ENCODE assay signal across 13 cellular contexts in the genomic region with DNA sequence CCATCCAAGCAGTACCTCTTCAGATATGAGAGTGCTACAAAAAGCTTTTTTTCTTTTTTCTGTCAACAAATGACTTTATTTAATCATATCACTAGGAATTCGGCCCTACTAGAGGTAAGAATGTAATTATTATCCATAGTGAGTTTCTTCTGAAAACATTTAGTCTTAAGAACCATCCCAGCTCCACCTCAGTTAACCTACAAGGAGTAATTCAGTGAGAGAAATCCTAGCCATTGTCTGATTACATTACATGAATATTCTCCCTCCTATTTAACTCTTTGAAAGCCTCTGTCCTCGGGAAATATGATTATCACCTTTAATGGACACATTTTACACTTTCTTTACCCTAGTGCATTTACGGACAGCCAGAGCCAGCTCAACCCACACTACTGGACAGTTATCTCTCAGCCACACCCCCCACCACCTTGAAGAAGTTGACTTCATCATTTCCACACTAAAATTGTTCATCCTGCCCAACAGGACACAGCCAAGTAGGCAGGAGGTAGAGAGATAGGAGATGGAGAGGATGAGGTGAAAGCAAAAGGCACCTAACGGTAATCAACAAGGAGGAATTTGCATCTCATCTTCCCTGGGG. TPM values are rescaled to one million over a fixed set of nuclear protein-coding genes. Genes with fewer than 3 reads are reported as not detected.
DNase-seq lines count a peak whose midpoint lies in the region; ATAC-seq, FAIRE-seq and TF ChIP-seq lines count a peak whose summit lies in the region.
"Had no signal": no experiment of that assay in that cellular context is flagged by ENCODE, and none has a peak within 500 bp of the region (broad histone marks: within the 10 kb centered on the region; RNA-seq: fewer than 3 reads in every experiment).

No MANE protein-coding gene starts in this region.

- peak overlapping the region; percentile 48 for H3K4me3 ChIP-seq in A549
- peak overlapping the region; percentile 62 for H3K4me3 ChIP-seq in HUES64 (ENCODE audit: low read length)
- H3K4me3 ChIP-seq in colonic mucosa, result peak overlapping the region; percentile 32
- H3K4me3 ChIP-seq in neural cell (ENCODE audit: low read length), result peak overlapping the region; percentile 76
- H3K4me3 ChIP-seq in pancreas, result peak overlapping the region in 1 of 4 donors; percentile 53

- CTCF ChIA-PET in A549 (lab: Yijun Ruan, JAX), result interaction anchor here (0.6 kb wide), 1 partner anchor 315 kb away, joined by 3 read pairs; no protein-coding TSS in a partner anchor

- H3K4me2 ChIP-seq in A549 (peak overlapping the region; percentile 98), neural cell (ENCODE audit: low read length) (peak overlapping the region; percentile 95)

- H3K36me3 ChIP-seq in HUES64 (ENCODE audit: insufficient read depth, low read length) (no peaks in the 10 kb centered on the region), colonic mucosa (no peaks in the 10 kb centered on the region), neural cell (ENCODE audit: insufficient read depth, low read length) (no peaks in the 10 kb centered on the region), pancreas (no peaks in the 10 kb centered on the region)

- H4K20me1 ChIP-seq in neural cell (ENCODE audit: insufficient read depth), result no peaks in the 10 kb centered on the region

- H2AFZ ChIP-seq in neural cell (ENCODE audit: low read depth, low read length), result peak overlapping the region; percentile 41

- DNase-seq in A549 (ENCODE audit: low read depth in 1 of 2, low spot score in 1 of 2) (no peak), colonic mucosa (no peak), foreskin melanocyte (no peak), pancreas (no peak), GM12892 (ENCODE audit: insufficient read length) (no peak)
- DNase-seq: activated CD4-positive, alpha-beta T cell treated with anti-CD3 and anti-CD28 coated beads for 1 hour; Caco-2; IMR-90; NK-92 treated with Interleukin-12 subunit alpha and Interleukin-12 subunit beta, amount 100 ng/mL, for 24 hours had no signal

- FAIRE-seq in A549 (lab: Jason Lieb, UNC), result no peak
- FAIRE-seq in pancreas (lab: Jason Lieb, UNC), result no peak
- FAIRE-seq in GM12892 (lab: Jason Lieb, UNC), result no peak

- H3K4me1 ChIP-seq in A549, result 0 out of 3 replicates have a peak, but pooled peaks cover 4% of the 10 kb centered on the region
- no peaks in the 10 kb centered on the region for H3K4me1 ChIP-seq in HUES64 (ENCODE audit: insufficient read depth, low read length)
- H3K4me1 ChIP-seq in colonic mucosa, result no peaks in the 10 kb centered on the region
- H3K4me1 ChIP-seq in pancreas, result peaks cover 0 to 3% (median 0%) of the 10 kb centered on the region in 3 donors
- H3K4me1 ChIP-seq: Caco-2 had no signal

- TF ChIP-seq RAD21 in A549 (conservative IDR thresholded peaks at IDR 0.05 in 1 of 2, IDR thresholded peaks at IDR 0.05 in 1 of 2) (no peak), neural cell (conservative IDR thresholded peaks at IDR 0.05) (no peak)

- peaks cover 33% of the 10 kb centered on the region for H3K79me2 ChIP-seq in neural cell (replicated peaks; ENCODE audit: insufficient read depth, low read length)

- H3F3A ChIP-seq in neural cell (ENCODE audit: insufficient read depth, low read length, poor library complexity, severe bottlenecking), result peaks cover 3% of the 10 kb centered on the region

- H3K27me3 ChIP-seq in HUES64 (ENCODE audit: insufficient read depth, low read length), result peaks cover 52% of the 10 kb centered on the region
- peaks cover 13% of the 10 kb centered on the region for H3K27me3 ChIP-seq in colonic mucosa
- H3K27me3 ChIP-seq in neural cell (ENCODE audit: insufficient read depth, low read depth, low read length), result peaks cover 3% of the 10 kb centered on the region
- peaks cover 0 to 27% (median 5%) of the 10 kb centered on the region in 4 donors for H3K27me3 ChIP-seq in pancreas

- POLR2A ChIA-PET in A549 (lab: Yijun Ruan, JAX), result no interaction called here

- TF ChIP-seq EP300 in A549 (IDR thresholded peaks at IDR 0.05) (no peak), neural cell (conservative IDR thresholded peaks at IDR 0.05; ENCODE audit: poor library complexity, severe bottlenecking) (no peak)

- H3K9me2 ChIP-seq in neural cell (ENCODE audit: insufficient read depth, low read length), result no peaks in the 10 kb centered on the region

- ATAC-seq in A549 (no peak), esophagus mucosa (no peak), pancreas (no peak)
- ATAC-seq: left lobe of liver had no signal

- TF ChIP-seq CTCF in A549 (IDR thresholded peaks at IDR 0.05), result no peak
- no peak for TF ChIP-seq CTCF in colonic mucosa (IDR thresholded peaks at IDR 0.05)
- no peak for TF ChIP-seq CTCF in neural cell (IDR thresholded peaks at IDR 0.05; ENCODE audit: poor library complexity, severe bottlenecking)
- TF ChIP-seq CTCF in pancreas (IDR thresholded peaks at IDR 0.05), result no peak

- no peak overlapping the region for H3K9ac ChIP-seq in HUES64 (ENCODE audit: low read depth, low read length)
- H3K9ac ChIP-seq in colonic mucosa (ENCODE audit: low read depth in 2 of 2, low read length in 2 of 2), result peak overlapping the region in 1 of 2 donors; percentile 30
- peak overlapping the region; percentile 93 for H3K9ac ChIP-seq in neural cell (ENCODE audit: low read length)

- intact Hi-C loops in colonic mucosa (cut with DNase I), result no loop called here
- intact Hi-C loops in pancreas (cut with DNase I), result no loop called here

- TF ChIP-seq POLR2A in A549 (IDR thresholded peaks at IDR 0.05; ENCODE audit: low read length), result no peak
- no peak for TF ChIP-seq POLR2A in GM12892 (IDR thresholded peaks at IDR 0.05; ENCODE audit: low read depth, low read length)

- no peaks in the 10 kb centered on the region for H3K9me3 ChIP-seq in A549
- H3K9me3 ChIP-seq in HUES64 (ENCODE audit: insufficient read depth, low read depth, low read length), result no peaks in the 10 kb centered on the region
- H3K9me3 ChIP-seq in colonic mucosa, result no peaks in the 10 kb centered on the region
- no peaks in the 10 kb centered on the region for H3K9me3 ChIP-seq in neural cell (ENCODE audit: low read length)
- H3K9me3 ChIP-seq in pancreas, result no peaks in the 10 kb centered on the region
- H3K9me3 ChIP-seq: Caco-2 had no signal

- no peak overlapping the region for H3K27ac ChIP-seq in A549
- H3K27ac ChIP-seq in HUES64 (ENCODE audit: low read depth, low read length), result no peak overlapping the region
- no peak overlapping the region for H3K27ac ChIP-seq in colonic mucosa
- H3K27ac ChIP-seq in neural cell (ENCODE audit: low read length), result peak overlapping the region; percentile 94
- no peak overlapping the region for H3K27ac ChIP-seq in pancreas

- WGBS in A549 (ENCODE audit: missing lambda C conversion rate), result 0% methylated on average over 4 of the region's 4 CpGs
- WGBS in HUES64, result 17% methylated on average over 3 of the region's 4 CpGs
- 13 to 17% methylated on average over 4 of the region's 4 CpGs for WGBS in pancreas, 2 donors

TF ChIP-seq in A549, 52 proteins besides CTCF, POLR2A, EP300 and RAD21 (continues in another document):
- TF ChIP-seq, protein P1, sequence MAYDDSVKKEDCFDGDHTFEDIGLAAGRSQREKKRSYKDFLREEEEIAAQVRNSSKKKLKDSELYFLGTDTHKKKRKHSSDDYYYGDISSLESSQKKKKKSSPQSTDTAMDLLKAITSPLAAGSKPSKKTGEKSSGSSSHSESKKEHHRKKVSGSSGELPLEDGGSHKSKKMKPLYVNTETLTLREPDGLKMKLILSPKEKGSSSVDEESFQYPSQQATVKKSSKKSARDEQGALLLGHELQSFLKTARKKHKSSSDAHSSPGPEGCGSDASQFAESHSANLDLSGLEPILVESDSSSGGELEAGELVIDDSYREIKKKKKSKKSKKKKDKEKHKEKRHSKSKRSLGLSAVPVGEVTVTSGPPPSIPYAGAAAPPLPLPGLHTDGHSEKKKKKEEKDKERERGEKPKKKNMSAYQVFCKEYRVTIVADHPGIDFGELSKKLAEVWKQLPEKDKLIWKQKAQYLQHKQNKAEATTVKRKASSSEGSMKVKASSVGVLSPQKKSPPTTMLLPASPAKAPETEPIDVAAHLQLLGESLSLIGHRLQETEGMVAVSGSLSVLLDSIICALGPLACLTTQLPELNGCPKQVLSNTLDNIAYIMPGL (CRISPR knock-in tag; IDR thresholded peaks at IDR 0.05; ENCODE audit: borderline replicate concordance), result no peak
- no peak for TF ChIP-seq HOXB5 (CRISPR knock-in tag; IDR thresholded peaks at IDR 0.05)
- TF ChIP-seq MAFK (IDR thresholded peaks at IDR 0.05; ENCODE audit: partially characterized antibody), result no peak
- no peak for TF ChIP-seq MYC (IDR thresholded peaks at IDR 0.05; ENCODE audit: borderline replicate concordance, low read length)
- no peak for TF ChIP-seq JUNB (IDR thresholded peaks at IDR 0.05)

TF ChIP-seq in neural cell, 6 proteins besides CTCF, POLR2A, EP300 and RAD21 (continues in another document):
- TF ChIP-seq POLR2AphosphoS5 (IDR thresholded peaks at IDR 0.05) (no peak), SMC3 (conservative IDR thresholded peaks at IDR 0.05; ENCODE audit: poor library complexity) (no peak)

RNA-seq across cellular contexts. Expression of a gene that starts 1.3 kb away (rescaled TPM):
- polyA plus RNA-seq in A549 (2011; rRNA removed) (not detected in 2 replicates), A549 (2017; fragmentation: RNase III; extraction: RNeasy Plus Mini Kit Qiagen cat#74134 plus additional on column Dnase treatment) (not detected in 3 replicates), neural cell (56.6 and 65.3 TPM in 2 replicates), pancreas (under 1 TPM; 0.40 to 0.46 TPM)
- not detected in 2 replicates for polyA plus RNA-seq in A549 (2012; cell fraction: cytosol; rRNA removed)
- polyA plus RNA-seq in A549 (2012; cell fraction: nucleus; rRNA removed), result not detected in 2 replicates
- not detected in 2 replicates for polyA minus RNA-seq in A549 (2011; rRNA and poly(A)+ RNA removed)
- polyA plus RNA-seq in HUES64 (2013, experiment 1 of 2), result 0.40 TPM
- polyA plus RNA-seq in HUES64 (2013, experiment 2 of 2), result 1.1 TPM
- total RNA-seq in colonic mucosa (1 to 10 TPM in 1 of 2 donors, under 1 TPM in 1; 0.49 to 2.2 TPM), esophagus mucosa (not detected), pancreas (1 to 10 TPM in 1 of 6 donors, under 1 TPM in 4, not detected in 1; 0.35 to 1.9 (median 0.70) TPM)
- 230 and 284 TPM in 2 replicates for polyA minus RNA-seq in neural cell
- polyA plus RNA-seq in GM12892 (2012; ENCODE audit: missing spikeins), result not detected
- total RNA-seq: Caco-2, left lobe of liver had no signal
